20 cellular contexts compared by ENCODE assay signal in genomic region chr6:12719017-12719416, GRCh38.
"Had no signal": no experiment of that assay in that cellular context is flagged by ENCODE, and none has a peak within 500 bp of the region (broad histone marks: within the 10 kb centered on the region; RNA-seq: fewer than 3 reads in every experiment).

No MANE protein-coding gene starts in this region.

- H3K4me1 ChIP-seq: esophagus squamous epithelium, left ventricle myocardium inferior, lower lobe of right lung, pancreas had no signal

- H3K9me3 ChIP-seq: esophagus squamous epithelium, gastroesophageal sphincter, left ventricle myocardium inferior, lower lobe of right lung, pancreas, stomach had no signal

- ATAC-seq: gastroesophageal sphincter, left cardiac atrium, lower lobe of right lung, pancreas, right cardiac atrium had no signal

- H3K4me3 ChIP-seq: esophagus squamous epithelium, gastroesophageal sphincter, left ventricle myocardium inferior, lower lobe of right lung, pancreas, stomach had no signal

- H3K27ac ChIP-seq: esophagus squamous epithelium, gastroesophageal sphincter, left ventricle myocardium inferior, lower lobe of right lung, pancreas, stomach had no signal

- H3K36me3 ChIP-seq: esophagus squamous epithelium, gastroesophageal sphincter, left ventricle myocardium inferior, lower lobe of right lung, pancreas, stomach had no signal

- DNase-seq: esophagus squamous epithelium; foreskin fibroblast; glutamatergic neuron; immature natural killer cell; kidney; left cardiac atrium; left ventricle myocardium inferior; lower lobe of right lung; naive B cell; occipital lobe; pancreas; right cardiac atrium; stimulated activated CD4-positive, alpha-beta T cell treated with anti-CD3 and anti-CD28 coated beads, Interleukin-15, amount 100 ng/mL, for 24 hours; stimulated activated CD4-positive, alpha-beta T cell treated with anti-CD3 and anti-CD28 coated beads, Interleukin-1b, Interleukin-23, amount 100 ng/mL, for 48 hours; stimulated activated CD4-positive, alpha-beta T cell treated with anti-CD3 and anti-CD28 coated beads, Interleukin-4, amount 100 ng/mL, for 24 hours; stimulated activated naive CD4-positive, alpha-beta T cell; stomach; substantia nigra; trophoblast cell had no signal
